In the genomic region with DNA sequence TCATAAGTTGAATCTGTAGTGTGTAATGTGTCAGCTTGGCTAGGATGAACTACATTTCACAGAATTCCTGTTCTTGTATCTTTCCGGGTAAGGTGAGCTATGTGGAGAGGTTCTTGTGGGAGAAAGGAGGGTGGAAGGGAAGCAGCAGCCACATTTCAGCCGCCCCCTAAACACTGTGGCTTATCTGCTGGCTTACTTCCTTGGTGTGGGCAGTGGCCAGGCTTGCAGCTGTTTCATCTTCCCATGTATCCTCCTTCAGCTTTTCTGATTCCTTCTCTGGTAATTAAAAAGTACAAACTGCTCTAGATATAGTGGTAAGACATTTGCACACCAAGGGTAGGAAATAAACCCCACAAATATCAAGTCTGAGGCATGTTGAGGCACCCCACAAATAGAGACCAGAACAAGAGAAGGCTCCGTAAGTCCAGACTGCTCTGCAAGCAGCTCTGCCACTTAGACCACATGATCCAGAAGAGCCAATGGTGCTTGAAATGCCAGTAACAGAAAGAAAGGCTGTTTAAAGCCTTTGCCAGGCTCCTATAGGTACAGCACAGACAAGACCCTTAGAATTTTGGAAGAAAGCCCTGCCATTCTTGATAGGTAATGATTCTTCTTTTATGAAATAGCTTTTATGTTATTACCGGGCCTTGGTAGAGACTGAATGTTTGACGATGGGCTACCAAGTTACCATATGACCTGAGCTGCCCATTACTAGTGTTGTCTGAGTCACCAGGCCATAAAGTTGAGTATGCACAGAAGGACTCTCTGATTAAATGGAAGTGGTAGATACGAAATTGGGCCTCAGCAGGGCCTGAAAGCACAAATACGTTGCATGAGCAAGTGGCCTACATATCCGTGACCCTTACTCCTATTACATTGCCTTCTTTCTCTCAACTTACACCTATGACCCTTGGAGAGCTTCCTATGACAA, we compare ENCODE assay signal across 23 cellular contexts.
DNase-seq lines count a peak whose midpoint lies in the region; ATAC-seq and TF ChIP-seq lines count a peak whose summit lies in the region.
"Had no signal": no experiment of that assay in that cellular context is flagged by ENCODE, and none has a peak within 500 bp of the region (broad histone marks: within the 10 kb centered on the region; RNA-seq: fewer than 3 reads in every experiment).

No MANE protein-coding gene starts in this region.

- H3K27ac Mint-ChIP-seq in activated T-helper 17 cell treated with anti-CD3 and anti-CD28 coated beads, Interleukin-2, amount 50 U/mL, for 72 hours: no peak overlapping the region
- H3K27ac Mint-ChIP-seq: activated naive CD4-positive, alpha-beta T cell treated with anti-CD3 and anti-CD28 coated beads for 36 hours; GM23338 had no signal

- TF ChIP-seq CTCF in dorsolateral prefrontal cortex (IDR thresholded peaks at IDR 0.05 in 54 of 56, conservative IDR thresholded peaks at IDR 0.05 in 2 of 56; ENCODE audit: low read depth in 1 of 56, partially characterized antibody in 56 of 56) (no peak), osteoblast (IDR thresholded peaks at IDR 0.05; ENCODE audit: extremely low read depth, low read depth, low read length) (no peak), GM20000 (IDR thresholded peaks at IDR 0.05; ENCODE audit: extremely low read depth, missing control alignments) (no peak), MM.1S (IDR thresholded peaks at IDR 0.05; ENCODE audit: low read length) (no peak)

- H3K4me3 Mint-ChIP-seq in activated T-helper 17 cell treated with anti-CD3 and anti-CD28 coated beads, Interleukin-2, amount 50 U/mL, for 72 hours: no peak overlapping the region
- H3K4me3 Mint-ChIP-seq: activated naive CD4-positive, alpha-beta T cell treated with anti-CD3 and anti-CD28 coated beads for 36 hours; activated T-cell treated with anti-CD3 and anti-CD28 coated beads, Interleukin-2, amount 50 U/mL, for 4 hours; GM23338 had no signal

- H3K9ac ChIP-seq in MM.1S (ENCODE audit: low read length): no peak overlapping the region

- H3K27me3 Mint-ChIP-seq in activated T-helper 17 cell treated with anti-CD3 and anti-CD28 coated beads, Interleukin-2, amount 50 U/mL, for 72 hours: no peaks in the 10 kb centered on the region

- H3K4me2 ChIP-seq in osteoblast (ENCODE audit: insufficient read depth, low read length) (no peak overlapping the region), MM.1S (ENCODE audit: low read depth, low read length) (no peak overlapping the region)
- H3K4me2 ChIP-seq: GM23338 had no signal

- no peaks in the 10 kb centered on the region for H3K27me3 ChIP-seq in right cardiac atrium (ENCODE audit: control insufficient read depth, insufficient read depth)
- H3K27me3 ChIP-seq in dorsolateral prefrontal cortex: no peaks in the 10 kb centered on the region
- H3K27me3 ChIP-seq in osteoblast (ENCODE audit: insufficient read depth, low read length): no peaks in the 10 kb centered on the region
- H3K27me3 ChIP-seq in MM.1S (replicated peaks; ENCODE audit: insufficient read depth, low read length): no peaks in the 10 kb centered on the region
- H3K27me3 ChIP-seq: cardiac muscle cell, upper lobe of left lung had no signal

- ATAC-seq in right cardiac atrium (no peak), left ventricle myocardium superior (no peak)
- no peak for ATAC-seq in activated T-helper 17 cell treated with anti-CD3 and anti-CD28 coated beads, Interleukin-2, amount 50 U/mL, for 72 hours (replicated peaks)
- ATAC-seq: activated T-cell treated with anti-CD3 and anti-CD28 coated beads, Interleukin-2, amount 50 U/mL, for 4 hours; GM23338; Panc1; sciatic nerve had no signal

- peak overlapping the region; percentile 82 for H3K27ac ChIP-seq in right cardiac atrium (ENCODE audit: low read length)
- H3K27ac ChIP-seq in dorsolateral prefrontal cortex: peak overlapping the region in 57 of 59 donors; percentile 12 to 87 (median 70)
- no peak overlapping the region for H3K27ac ChIP-seq in osteoblast (ENCODE audit: low read depth, low read length)
- no peak overlapping the region for H3K27ac ChIP-seq in MM.1S (ENCODE audit: low read length)

- no peaks in the 10 kb centered on the region for H3K9me2 ChIP-seq in MM.1S (replicated peaks; ENCODE audit: insufficient read depth, low read length)

- H3K79me2 ChIP-seq in osteoblast (ENCODE audit: insufficient read depth, low read length): no peaks in the 10 kb centered on the region
- H3K79me2 ChIP-seq in MM.1S (ENCODE audit: low read length): no peaks in the 10 kb centered on the region

- DNase-seq in right cardiac atrium (no peak), left ventricle myocardium superior (no peak), dorsolateral prefrontal cortex (peak in 5 of 10 donors; percentile 38 to 70 (median 58)), osteoblast (ENCODE audit: insufficient read length, low spot score, missing footprints) (no peak), NCI-H1092 treated with DMSO at 0.1 percent for 48 hours (lab: John Stamatoyannopoulos, UW) (no peak), GM20000 (ENCODE audit: low spot score) (no peak), MM.1S (no peak)
- DNase-seq: activated naive CD4-positive, alpha-beta T cell treated with anti-CD3 and anti-CD28 coated beads for 36 hours; activated T-cell treated with anti-CD3 and anti-CD28 coated beads, Interleukin-2, amount 50 U/mL, for 4 hours; amniotic stem cell; DMS79; GF-D8; KG1; NCI-H524 treated with DMSO at 0.1 percent for 48 hours; nucleus accumbens; SIG-M5 had no signal

- peak overlapping the region; percentile 74 for H2AFZ ChIP-seq in osteoblast (ENCODE audit: low read length)
- H2AFZ ChIP-seq in MM.1S (ENCODE audit: low read length): no peak overlapping the region

- H3K9me3 ChIP-seq in right cardiac atrium (ENCODE audit: control insufficient read depth, low read length) (no peaks in the 10 kb centered on the region), osteoblast (ENCODE audit: low read depth, low read length) (no peaks in the 10 kb centered on the region), MM.1S (replicated peaks; ENCODE audit: insufficient read depth, low read length) (no peaks in the 10 kb centered on the region)
- H3K9me3 ChIP-seq: upper lobe of left lung had no signal

- intact Hi-C loops in right cardiac atrium (cut with DNase I) (loop anchor here in 2 of 4 donors (10.0 kb wide), 2 partner anchors 102 to 358 kb away; no protein-coding TSS in a partner anchor), left ventricle myocardium superior (cut with micrococcal nuclease) (no loop called here), dorsolateral prefrontal cortex (cut with DNase I) (loop anchor here in 1 of 2 donors (10.0 kb wide), 1 partner anchor 358 kb away; no protein-coding TSS in a partner anchor)

- H4K20me1 ChIP-seq in osteoblast (ENCODE audit: insufficient read depth, low read length) (no peaks in the 10 kb centered on the region), MM.1S (ENCODE audit: insufficient read depth, low read length) (no peaks in the 10 kb centered on the region)

- H3K36me3 ChIP-seq in osteoblast (ENCODE audit: insufficient read depth, low read length) (no peaks in the 10 kb centered on the region), MM.1S (replicated peaks; ENCODE audit: insufficient read depth, low read length) (no peaks in the 10 kb centered on the region)
- H3K36me3 ChIP-seq: cardiac muscle cell, upper lobe of left lung had no signal

- peaks cover 18% of the 10 kb centered on the region for H3K4me1 Mint-ChIP-seq in activated T-helper 17 cell treated with anti-CD3 and anti-CD28 coated beads, Interleukin-2, amount 50 U/mL, for 72 hours

- H3K4me1 ChIP-seq in right cardiac atrium (ENCODE audit: control insufficient read depth, insufficient read depth, low read length) (peaks cover 2% of the 10 kb centered on the region), osteoblast (ENCODE audit: insufficient read depth, low read length) (peaks cover 18% of the 10 kb centered on the region), MM.1S (ENCODE audit: low read length) (no peaks in the 10 kb centered on the region)

- no peaks in the 10 kb centered on the region for H3K36me3 Mint-ChIP-seq in activated T-helper 17 cell treated with anti-CD3 and anti-CD28 coated beads, Interleukin-2, amount 50 U/mL, for 72 hours (ENCODE audit: low read depth)

- H3K9me3 Mint-ChIP-seq in activated T-helper 17 cell treated with anti-CD3 and anti-CD28 coated beads, Interleukin-2, amount 50 U/mL, for 72 hours: no peaks in the 10 kb centered on the region
- H3K9me3 Mint-ChIP-seq: activated naive CD4-positive, alpha-beta T cell treated with anti-CD3 and anti-CD28 coated beads for 36 hours; activated T-cell treated with anti-CD3 and anti-CD28 coated beads, Interleukin-2, amount 50 U/mL, for 4 hours; GM23338 had no signal

- no peak overlapping the region for H3K4me3 ChIP-seq in right cardiac atrium (ENCODE audit: low read length)
- H3K4me3 ChIP-seq in dorsolateral prefrontal cortex: no peak overlapping the region
- H3K4me3 ChIP-seq in osteoblast (ENCODE audit: insufficient read depth, low read length): no peak overlapping the region
- no peak overlapping the region for H3K4me3 ChIP-seq in MM.1S (ENCODE audit: low read length)
- H3K4me3 ChIP-seq: cardiac muscle cell, GM23338, lung, upper lobe of left lung had no signal

- no peaks in the 10 kb centered on the region for H3F3A ChIP-seq in MM.1S (ENCODE audit: insufficient read depth, low read length)

- WGBS in right cardiac atrium: 75% methylated on average over 8 of the region's 8 CpGs

Comparison
In these comparisons a context has a peak if more than half of its experiments do, and no peak if none do; other contexts are left out.
1. H3K27ac ChIP-seq: peak in right cardiac atrium (single experiment) and dorsolateral prefrontal cortex (57 of 59); none in osteoblast (single experiment) and MM.1S (single experiment).